Comparison of ENCODE assay signal across 12 cellular contexts in the genomic region with DNA sequence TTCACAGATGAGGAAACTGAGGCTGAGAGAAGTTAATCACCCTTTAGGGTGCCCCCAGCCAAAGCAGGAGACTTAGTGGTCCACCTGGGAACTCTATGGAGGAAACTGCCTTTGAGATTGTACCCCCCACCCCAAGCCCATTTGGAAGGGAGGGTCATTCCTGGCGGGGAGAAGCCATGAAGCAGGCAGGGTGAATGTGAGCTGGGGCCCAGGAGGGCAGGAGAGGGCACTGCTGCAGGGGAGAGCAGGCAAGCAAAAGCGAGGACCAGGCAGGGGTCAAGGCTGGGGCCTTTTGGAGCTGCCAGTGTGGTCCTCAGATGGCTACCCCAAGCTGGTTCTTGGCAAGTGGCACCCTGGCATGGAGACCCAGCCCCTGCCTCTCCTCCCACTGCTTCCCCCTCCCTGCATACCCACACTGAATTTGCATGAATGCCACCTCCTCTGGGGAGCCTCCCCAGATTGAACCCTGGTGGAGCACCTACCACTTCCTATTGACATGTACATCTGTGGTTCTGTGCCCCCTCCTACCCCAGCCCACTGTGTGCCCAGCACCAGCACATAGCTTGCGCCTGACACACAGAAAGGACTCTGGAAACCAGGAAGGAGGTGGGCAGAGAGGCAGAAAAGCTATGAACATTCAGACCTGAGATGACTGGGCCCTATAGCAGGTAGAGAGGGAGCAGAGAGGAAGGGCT. TPM values are rescaled to one million over a fixed set of nuclear protein-coding genes. Genes with fewer than 3 reads are reported as not detected.
DNase-seq lines count a peak whose midpoint lies in the region; ATAC-seq and TF ChIP-seq lines count a peak whose summit lies in the region.
"Had no signal": no experiment of that assay in that cellular context is flagged by ENCODE, and none has a peak within 500 bp of the region (broad histone marks: within the 10 kb centered on the region; RNA-seq: fewer than 3 reads in every experiment).

No MANE protein-coding gene starts in this region.

- no peaks in the 10 kb centered on the region for H3K9me3 ChIP-seq in lower lobe of right lung
- H3K9me3 ChIP-seq in upper lobe of right lung, result no peaks in the 10 kb centered on the region
- H3K9me3 ChIP-seq: body of pancreas, pancreas had no signal

- no peak for ATAC-seq in Right ventricle myocardium inferior
- ATAC-seq in Right ventricle myocardium superior (ENCODE audit: poor library complexity), result no peak
- ATAC-seq in lower lobe of right lung, result no peak
- no peak for ATAC-seq in upper lobe of right lung
- ATAC-seq in HG03442 (IDR thresholded peaks at IDR 0.05; ENCODE audit: unreplicated experiment), result no peak

- peaks cover 40% of the 10 kb centered on the region for H3K4me1 Mint-ChIP-seq in activated T-helper 2 cell treated with anti-CD3 and anti-CD28 coated beads, Interferon-gamma antibody, Interleukin-2, Interleukin-4, amounts not matched to agents 10 μg/mL and 5 μg/mL and 100 μg/mL, durations not matched to agents 14 hours and 24 hours and 36 hours (ENCODE audit: low read depth)

- peak overlapping the region; percentile 98 for H3K27ac Mint-ChIP-seq in activated T-helper 2 cell treated with anti-CD3 and anti-CD28 coated beads, Interferon-gamma antibody, Interleukin-2, Interleukin-4, amounts not matched to agents 10 μg/mL and 5 μg/mL and 100 μg/mL, durations not matched to agents 14 hours and 24 hours and 36 hours

- H3K4me3 Mint-ChIP-seq in activated T-helper 2 cell treated with anti-CD3 and anti-CD28 coated beads, Interferon-gamma antibody, Interleukin-2, Interleukin-4, amounts not matched to agents 10 μg/mL and 5 μg/mL and 100 μg/mL, durations not matched to agents 14 hours and 24 hours and 36 hours (ENCODE audit: low read depth), result peak overlapping the region; percentile 91

- peaks cover 25% of the 10 kb centered on the region for H3K36me3 ChIP-seq in lower lobe of right lung
- peaks cover 17% of the 10 kb centered on the region for H3K36me3 ChIP-seq in upper lobe of right lung
- H3K36me3 ChIP-seq: pancreas had no signal

- H3K36me3 Mint-ChIP-seq in activated T-helper 2 cell treated with anti-CD3 and anti-CD28 coated beads, Interferon-gamma antibody, Interleukin-2, Interleukin-4, amounts not matched to agents 10 μg/mL and 5 μg/mL and 100 μg/mL, durations not matched to agents 14 hours and 24 hours and 36 hours (ENCODE audit: low read depth), result peaks cover 45% of the 10 kb centered on the region

- DNase-seq in Right ventricle myocardium inferior (ENCODE audit: missing footprints), result peak; percentile 53
- DNase-seq in Right ventricle myocardium superior, result no peak
- DNase-seq in activated T-helper 2 cell treated with anti-CD3 and anti-CD28 coated beads, Interferon-gamma antibody, Interleukin-2, Interleukin-4, amounts not matched to agents 10 μg/mL and 5 μg/mL and 100 μg/mL, durations not matched to agents 14 hours and 24 hours and 36 hours (ENCODE audit: low spot score), result no peak
- DNase-seq in lower lobe of right lung, result no peak
- DNase-seq in upper lobe of right lung, result no peak
- DNase-seq in NCI-H2107 (lab: John Stamatoyannopoulos, UW), result no peak
- DNase-seq in SK-N-DZ (ENCODE audit: low spot score), result no peak
- DNase-seq: NCI-H526 treated with DMSO at 0.1 percent for 48 hours had no signal

- no peaks in the 10 kb centered on the region for H3K9me3 Mint-ChIP-seq in activated T-helper 2 cell treated with anti-CD3 and anti-CD28 coated beads, Interferon-gamma antibody, Interleukin-2, Interleukin-4, amounts not matched to agents 10 μg/mL and 5 μg/mL and 100 μg/mL, durations not matched to agents 14 hours and 24 hours and 36 hours

- H3K4me1 ChIP-seq in lower lobe of right lung (peaks cover 94% of the 10 kb centered on the region), upper lobe of right lung (peaks cover 67% of the 10 kb centered on the region)

- H3K27ac ChIP-seq in lower lobe of right lung (peak overlapping the region; percentile 91), upper lobe of right lung (peak overlapping the region; percentile 86)

- H3K27me3 Mint-ChIP-seq in activated T-helper 2 cell treated with anti-CD3 and anti-CD28 coated beads, Interferon-gamma antibody, Interleukin-2, Interleukin-4, amounts not matched to agents 10 μg/mL and 5 μg/mL and 100 μg/mL, durations not matched to agents 14 hours and 24 hours and 36 hours (ENCODE audit: low read depth), result no peaks in the 10 kb centered on the region

- H3K4me3 ChIP-seq in lower lobe of right lung, result peak overlapping the region; percentile 94
- peak overlapping the region; percentile 93 for H3K4me3 ChIP-seq in upper lobe of right lung

- intact Hi-C loops in Right ventricle myocardium inferior (cut with DNase I), result loop anchor here (5.0 kb wide), 1 partner anchor 43 kb away; no protein-coding TSS in a partner anchor
- intact Hi-C loops in Right ventricle myocardium superior (cut with DNase I), result no loop called here
- intact Hi-C loops in activated T-helper 2 cell treated with anti-CD3 and anti-CD28 coated beads, Interferon-gamma antibody, Interleukin-2, Interleukin-4, amounts not matched to agents 10 μg/mL and 5 μg/mL and 100 μg/mL, durations not matched to agents 14 hours and 24 hours and 36 hours (cut with micrococcal nuclease), result loop anchor here (1.0 to 10.0 kb wide), 6 partner anchors 8 to 1395 kb away; a partner anchor contains a TSS
- intact Hi-C loops in lower lobe of right lung (cut with DNase I), result loop anchor here (10.0 kb wide), 1 partner anchor 45 kb away; no protein-coding TSS in a partner anchor
- intact Hi-C loops in upper lobe of right lung (cut with DNase I), result no loop called here

- TF ChIP-seq CTCF in lower lobe of right lung (IDR thresholded peaks at IDR 0.05), result no peak
- no peak for TF ChIP-seq CTCF in upper lobe of right lung (IDR thresholded peaks at IDR 0.05)

- H3K27me3 ChIP-seq in lower lobe of right lung (ENCODE audit: low read depth) (no peaks in the 10 kb centered on the region), upper lobe of right lung (no peaks in the 10 kb centered on the region)
- H3K27me3 ChIP-seq: body of pancreas, pancreas had no signal

RNA-seq across cellular contexts. Expression of a gene that starts 1.0 kb away (rescaled TPM):
- total RNA-seq in Right ventricle myocardium inferior (77.0 TPM), Right ventricle myocardium superior (57.2 TPM), lower lobe of right lung (173 TPM), upper lobe of right lung (176 TPM)
- total RNA-seq in activated T-helper 2 cell treated with anti-CD3 and anti-CD28 coated beads, Interferon-gamma antibody, Interleukin-2, Interleukin-4, amounts not matched to agents 10 μg/mL and 5 μg/mL and 100 μg/mL, durations not matched to agents 14 hours and 24 hours and 36 hours, result 240 and 241 TPM in 2 replicates
- polyA plus RNA-seq in SK-N-DZ (2014; cell fraction: cytosol; rRNA removed), result 0.97 and 1.2 TPM in 2 replicates
- 4.7 and 9.8 TPM in 2 replicates for polyA plus RNA-seq in SK-N-DZ (2014; cell fraction: nucleus; rRNA removed)

RNA-seq across cellular contexts. Expression of a gene that starts 1.0 kb away (rescaled TPM):
- 4.3 TPM for total RNA-seq in Right ventricle myocardium inferior
- total RNA-seq in Right ventricle myocardium superior, result 1.6 TPM
- 196 and 208 TPM in 2 replicates for total RNA-seq in activated T-helper 2 cell treated with anti-CD3 and anti-CD28 coated beads, Interferon-gamma antibody, Interleukin-2, Interleukin-4, amounts not matched to agents 10 μg/mL and 5 μg/mL and 100 μg/mL, durations not matched to agents 14 hours and 24 hours and 36 hours
- total RNA-seq in lower lobe of right lung, result 33.8 TPM
- 26.6 TPM for total RNA-seq in upper lobe of right lung
- polyA plus RNA-seq in SK-N-DZ (2014; cell fraction: cytosol; rRNA removed), result 0.06 TPM in 1 of 2 replicates, not detected in the other
- not detected in 2 replicates for polyA plus RNA-seq in SK-N-DZ (2014; cell fraction: nucleus; rRNA removed)
- polyA plus RNA-seq: BJ had no signal

RNA-seq across cellular contexts. Expression of a gene that starts 16.7 kb away (rescaled TPM):
- total RNA-seq in Right ventricle myocardium inferior (not detected), Right ventricle myocardium superior (not detected), lower lobe of right lung (not detected), upper lobe of right lung (not detected)
- not detected in 2 replicates for total RNA-seq in activated T-helper 2 cell treated with anti-CD3 and anti-CD28 coated beads, Interferon-gamma antibody, Interleukin-2, Interleukin-4, amounts not matched to agents 10 μg/mL and 5 μg/mL and 100 μg/mL, durations not matched to agents 14 hours and 24 hours and 36 hours
- not detected in 2 replicates for polyA plus RNA-seq in SK-N-DZ (2014; cell fraction: cytosol; rRNA removed)
- not detected in 2 replicates for polyA plus RNA-seq in SK-N-DZ (2014; cell fraction: nucleus; rRNA removed)
- total RNA-seq: body of pancreas, pancreas had no signal
- polyA plus RNA-seq: BJ, pancreas had no signal

RNA-seq across cellular contexts. Expression of a gene that starts 38.8 kb away (rescaled TPM):
- total RNA-seq in Right ventricle myocardium inferior, result 120 TPM
- total RNA-seq in Right ventricle myocardium superior, result 99.8 TPM
- 92.5 and 92.9 TPM in 2 replicates for total RNA-seq in activated T-helper 2 cell treated with anti-CD3 and anti-CD28 coated beads, Interferon-gamma antibody, Interleukin-2, Interleukin-4, amounts not matched to agents 10 μg/mL and 5 μg/mL and 100 μg/mL, durations not matched to agents 14 hours and 24 hours and 36 hours
- 217 TPM for total RNA-seq in lower lobe of right lung
- 206 TPM for total RNA-seq in upper lobe of right lung
- polyA plus RNA-seq in SK-N-DZ (2014; cell fraction: cytosol; rRNA removed), result 6.6 and 7.1 TPM in 2 replicates
- polyA plus RNA-seq in SK-N-DZ (2014; cell fraction: nucleus; rRNA removed), result 11.0 and 12.7 TPM in 2 replicates

RNA-seq across cellular contexts. Expression of a gene that starts 57.3 kb away (rescaled TPM):
- total RNA-seq in Right ventricle myocardium inferior, result 5.2 TPM
- total RNA-seq in Right ventricle myocardium superior, result 2.6 TPM
- total RNA-seq in activated T-helper 2 cell treated with anti-CD3 and anti-CD28 coated beads, Interferon-gamma antibody, Interleukin-2, Interleukin-4, amounts not matched to agents 10 μg/mL and 5 μg/mL and 100 μg/mL, durations not matched to agents 14 hours and 24 hours and 36 hours, result 64.6 and 65.9 TPM in 2 replicates
- 6.6 TPM for total RNA-seq in lower lobe of right lung
- total RNA-seq in upper lobe of right lung, result 3.3 TPM
- polyA plus RNA-seq in SK-N-DZ (2014; cell fraction: cytosol; rRNA removed), result 77.3 and 87.6 TPM in 2 replicates
- 44.3 and 60.3 TPM in 2 replicates for polyA plus RNA-seq in SK-N-DZ (2014; cell fraction: nucleus; rRNA removed)

Comparison
In these comparisons a context has a peak if more than half of its experiments do, and no peak if none do; other contexts are left out.
1. intact Hi-C loops: an anchor here in Right ventricle myocardium inferior (5.0 kb wide), activated T-helper 2 cell treated with anti-CD3 and anti-CD28 coated beads, Interferon-gamma antibody, Interleukin-2, Interleukin-4, amounts not matched to agents 10 μg/mL and 5 μg/mL and 100 μg/mL, durations not matched to agents 14 hours and 24 hours and 36 hours (1.0 to 10.0 kb wide) and lower lobe of right lung (10.0 kb wide); none called in Right ventricle myocardium superior and upper lobe of right lung.